In genomic region chr5:140647042-140647341, GRCh38 we compare ENCODE assay signal across 8 cellular contexts. TPM values are rescaled to one million over a fixed set of nuclear protein-coding genes. Genes with fewer than 3 reads are reported as not detected.
A peak's percentile ranks its signal among the peaks of the same experiment; 100 is the strongest.
DNase-seq lines count a peak whose midpoint lies in the region; ATAC-seq and TF ChIP-seq lines count a peak whose summit lies in the region.

No MANE protein-coding gene starts in this region.

- H3K36me3 Mint-ChIP-seq in CD4-positive, alpha-beta T cell (ENCODE audit: low read depth) = peaks cover 86% of the 10 kb centered on the region
- H3K36me3 Mint-ChIP-seq in naive thymus-derived CD8-positive, alpha-beta T cell = peaks cover 5 to 77% (median 14%) of the 10 kb centered on the region in 3 donors

- TF ChIP-seq CTCF in CD4-positive, alpha-beta T cell (IDR thresholded peaks at IDR 0.05) = no peak
- TF ChIP-seq CTCF in coronary artery (IDR thresholded peaks at IDR 0.05) = no peak

- no peak for DNase-seq in CD4-positive, alpha-beta T cell
- no peak for DNase-seq in Jurkat, Clone E6-1 (ENCODE audit: low read depth, low spot score)
- DNase-seq in coronary artery (ENCODE audit: low spot score) = no peak
- peak in 1 of 10 donors; percentile 24 for DNase-seq in naive thymus-derived CD8-positive, alpha-beta T cell
- no peak for DNase-seq in stimulated activated CD4-positive, alpha-beta T cell treated with anti-CD3 and anti-CD28 coated beads, Interleukin-2, amount 100 ng/mL, for 48 hours
- no peak for DNase-seq in effector CD4-positive, alpha-beta T cell
- DNase-seq in NCI-H524 treated with DMSO at 0.1 percent for 48 hours (lab: John Stamatoyannopoulos, UW) = no peak
- DNase-seq in pons (ENCODE audit: low spot score) = no peak

- ATAC-seq in CD4-positive, alpha-beta T cell (ENCODE audit: poor library complexity) = no peak
- no peak for ATAC-seq in naive thymus-derived CD8-positive, alpha-beta T cell

- POLR2A ChIA-PET in CD4-positive, alpha-beta T cell (lab: Charles Lee) = interaction anchor here (0.6 to 3.5 kb wide), 38 partner anchors 8 to 1086 kb away, joined by 3 to 89 read pairs (median 5); partner anchors contain the start of genes ANKHD1, APBB3, CD14 and EIF4EBP3
- POLR2A ChIA-PET in naive thymus-derived CD8-positive, alpha-beta T cell (lab: Charles Lee) = interaction anchor here (1.0 to 3.7 kb wide), 16 partner anchors 8 to 673 kb away, joined by 4 to 61 read pairs (median 16); partner anchors contain the start of genes ANKHD1, APBB3, CD14 and EIF4EBP3

- no peaks in the 10 kb centered on the region for H3K9me3 ChIP-seq in CD4-positive, alpha-beta T cell (ENCODE audit: control insufficient read depth, low read length)

- H3K27me3 ChIP-seq in CD4-positive, alpha-beta T cell (ENCODE audit: control insufficient read depth, insufficient read depth, low read length) = no peaks in the 10 kb centered on the region

- H3K27ac Mint-ChIP-seq in CD4-positive, alpha-beta T cell = peak overlapping the region; percentile 96
- H3K27ac Mint-ChIP-seq in naive thymus-derived CD8-positive, alpha-beta T cell = peak overlapping the region; percentile 98 to 100 (median 100)

- peak overlapping the region; percentile 98 for H3K4me3 Mint-ChIP-seq in CD4-positive, alpha-beta T cell
- peak overlapping the region; percentile 96 to 100 (median 99) for H3K4me3 Mint-ChIP-seq in naive thymus-derived CD8-positive, alpha-beta T cell

- H3K9me3 Mint-ChIP-seq in CD4-positive, alpha-beta T cell = no peaks in the 10 kb centered on the region
- H3K9me3 Mint-ChIP-seq in naive thymus-derived CD8-positive, alpha-beta T cell = no peaks in the 10 kb centered on the region

- peaks cover 57% of the 10 kb centered on the region for H3K4me1 Mint-ChIP-seq in CD4-positive, alpha-beta T cell (ENCODE audit: low read depth)
- peaks cover 21 to 68% (median 64%) of the 10 kb centered on the region in 4 donors for H3K4me1 Mint-ChIP-seq in naive thymus-derived CD8-positive, alpha-beta T cell

- CTCF ChIA-PET in CD4-positive, alpha-beta T cell (lab: Charles Lee) = interaction anchor here (1.0 to 2.2 kb wide), 7 partner anchors 8 to 100 kb away, joined by 3 to 14 read pairs (median 5); partner anchors contain the start of genes EIF4EBP3, HARS1, HARS2 and TMCO6

- H3K27ac ChIP-seq in CD4-positive, alpha-beta T cell (ENCODE audit: low read depth, low read length) = peak overlapping the region; percentile 96
- H3K27ac ChIP-seq in coronary artery = peak overlapping the region; percentile 79 to 96

- intact Hi-C loops in CD4-positive, alpha-beta T cell (cut with DNase I, micrococcal nuclease) = loop anchor here (1.0 to 2.0 kb wide), 3 partner anchors 8 to 54 kb away; partner anchors contain the start of genes TMCO6 (in 1 of the 2), WDR55 (in 1 of the 2) and ZMAT2 (in 1 of the 2)

- H3K27me3 Mint-ChIP-seq in CD4-positive, alpha-beta T cell = no peaks in the 10 kb centered on the region
- H3K27me3 Mint-ChIP-seq in naive thymus-derived CD8-positive, alpha-beta T cell = no peaks in the 10 kb centered on the region

- peak overlapping the region; percentile 95 for H3K4me3 ChIP-seq in Jurkat, Clone E6-1 (ENCODE audit: low read length)
- H3K4me3 ChIP-seq in coronary artery = peak overlapping the region; percentile 98

RNA-seq across cellular contexts. Expression of gene NDUFA2, which starts 0.4 kb away (rescaled TPM):
- 10 to 100 TPM; 45.5 to 52.4 TPM for total RNA-seq in CD4-positive, alpha-beta T cell
- 185 TPM for polyA plus RNA-seq in Jurkat, Clone E6-1 (2012; ENCODE audit: insufficient read depth, insufficient read length)
- 10 to 100 TPM; 43.6 to 44.3 TPM for total RNA-seq in naive thymus-derived CD8-positive, alpha-beta T cell
- 100 to 1,000 TPM; 137 to 167 (median 160) TPM for polyA plus RNA-seq in naive thymus-derived CD8-positive, alpha-beta T cell

RNA-seq across cellular contexts. Expression of gene IK, which starts 0.6 kb away (rescaled TPM):
- total RNA-seq in CD4-positive, alpha-beta T cell = 100 to 1,000 TPM; 194 to 207 TPM
- 181 TPM for polyA plus RNA-seq in Jurkat, Clone E6-1 (2012; ENCODE audit: insufficient read depth, insufficient read length)
- total RNA-seq in naive thymus-derived CD8-positive, alpha-beta T cell = 100 to 1,000 TPM; 178 TPM
- polyA plus RNA-seq in naive thymus-derived CD8-positive, alpha-beta T cell = 100 to 1,000 TPM; 168 to 207 (median 200) TPM

RNA-seq across cellular contexts. Expression of gene TMCO6, which starts 7.7 kb away (rescaled TPM):
- total RNA-seq in CD4-positive, alpha-beta T cell = 10 to 100 TPM; 20.9 to 21.1 TPM
- polyA plus RNA-seq in Jurkat, Clone E6-1 (2012; ENCODE audit: insufficient read depth, insufficient read length) = 60.4 TPM
- total RNA-seq in naive thymus-derived CD8-positive, alpha-beta T cell = 10 to 100 TPM; 46.3 to 55.8 TPM
- polyA plus RNA-seq in naive thymus-derived CD8-positive, alpha-beta T cell = 10 to 100 TPM; 11.5 to 20.5 (median 13.9) TPM

RNA-seq across cellular contexts. Expression of gene CD14, which starts 14.0 kb away (rescaled TPM):
- 1 to 10 TPM; 1.7 to 2.1 TPM for total RNA-seq in CD4-positive, alpha-beta T cell
- polyA plus RNA-seq in Jurkat, Clone E6-1 (2012; ENCODE audit: insufficient read depth, insufficient read length) = not detected
- total RNA-seq in naive thymus-derived CD8-positive, alpha-beta T cell = 1 to 10 TPM; 4.5 to 4.6 TPM
- 1 to 10 TPM; 1.5 to 3.1 (median 2.1) TPM for polyA plus RNA-seq in naive thymus-derived CD8-positive, alpha-beta T cell

RNA-seq across cellular contexts. Expression of gene WDR55, which starts 17.7 kb away (rescaled TPM):
- 10 to 100 TPM; 40.1 to 42.9 TPM for total RNA-seq in CD4-positive, alpha-beta T cell
- 18.9 TPM for polyA plus RNA-seq in Jurkat, Clone E6-1 (2012; ENCODE audit: insufficient read depth, insufficient read length)
- 10 to 100 TPM; 46.2 to 47.7 TPM for total RNA-seq in naive thymus-derived CD8-positive, alpha-beta T cell
- 10 to 100 TPM in 1 of 3 donors, 1 to 10 TPM in 2; 9.2 to 15.6 (median 9.6) TPM for polyA plus RNA-seq in naive thymus-derived CD8-positive, alpha-beta T cell
